17 cellular contexts compared by ENCODE assay signal in the genomic region with DNA sequence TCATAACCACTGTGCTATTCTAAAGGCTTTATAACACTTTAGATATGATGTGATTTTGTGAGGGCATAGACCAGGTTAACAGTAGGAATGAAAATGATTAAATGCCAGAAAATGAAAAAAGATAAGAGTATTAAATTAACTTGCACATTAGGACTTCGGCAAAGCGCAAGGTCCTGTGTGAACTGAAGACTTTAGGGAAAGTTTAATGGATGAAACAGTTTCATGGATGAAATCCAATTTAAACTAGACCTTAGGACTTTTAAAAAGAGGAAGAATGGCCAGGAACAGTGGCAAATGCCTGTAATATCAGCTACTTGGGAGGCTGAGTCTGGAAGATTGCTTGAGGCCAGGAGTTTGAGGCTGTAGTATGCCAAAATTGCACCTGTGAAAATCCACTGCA.
"Had no signal": no experiment of that assay in that cellular context is flagged by ENCODE, and none has a peak within 500 bp of the region (broad histone marks: within the 10 kb centered on the region; RNA-seq: fewer than 3 reads in every experiment).

No MANE protein-coding gene starts in this region.

- H3K4me3 ChIP-seq: dorsolateral prefrontal cortex, left ventricle myocardium inferior, sigmoid colon, thoracic aorta, upper lobe of left lung had no signal

- H3K27me3 Mint-ChIP-seq: activated CD4-positive, alpha-beta memory T cell treated with anti-CD3 and anti-CD28 coated beads, Interleukin-2, amount 10 ng/mL, durations not matched to agents 7 days and 5 days; activated CD4-positive, alpha-beta T cell treated with anti-CD3 and anti-CD28 coated beads for 36 hours; activated CD8-positive, alpha-beta memory T cell treated with anti-CD3 and anti-CD28 coated beads, Interleukin-2, amount 10 ng/mL, durations not matched to agents 7 days and 5 days; activated naive CD8-positive, alpha-beta T cell treated with anti-CD3 and anti-CD28 coated beads, Interleukin-2, amount 50 U/mL, for 24 hours; brain; stimulated activated naive B cell treated with anti-CD40 and anti-IgM and Interleukin-4, amounts not matched to agents 10 μg/mL and 1 μg/mL and 100 μg/mL, for 72 hours had no signal

- H3K27me3 ChIP-seq: dorsolateral prefrontal cortex, sigmoid colon, upper lobe of left lung had no signal

- H3K36me3 ChIP-seq: sigmoid colon had no signal

- H3K4me3 Mint-ChIP-seq: activated CD4-positive, alpha-beta memory T cell treated with anti-CD3 and anti-CD28 coated beads, Interleukin-2, amount 10 ng/mL, durations not matched to agents 7 days and 5 days; activated CD4-positive, alpha-beta T cell treated with anti-CD3 and anti-CD28 coated beads for 36 hours; activated CD8-positive, alpha-beta memory T cell treated with anti-CD3 and anti-CD28 coated beads, Interleukin-2, amount 10 ng/mL, durations not matched to agents 7 days and 5 days; activated naive CD8-positive, alpha-beta T cell treated with anti-CD3 and anti-CD28 coated beads, Interleukin-2, amount 50 U/mL, for 24 hours; stimulated activated naive B cell treated with anti-CD40 and anti-IgM and Interleukin-4, amounts not matched to agents 10 μg/mL and 1 μg/mL and 100 μg/mL, for 72 hours; WTC11 had no signal

- H3K27ac ChIP-seq: dorsolateral prefrontal cortex, left ventricle myocardium inferior, sigmoid colon, thoracic aorta, upper lobe of left lung had no signal

- H3K9me3 ChIP-seq: left ventricle myocardium inferior, sigmoid colon, thoracic aorta, upper lobe of left lung had no signal

- H3K27ac Mint-ChIP-seq: activated CD4-positive, alpha-beta memory T cell treated with anti-CD3 and anti-CD28 coated beads, Interleukin-2, amount 10 ng/mL, durations not matched to agents 7 days and 5 days; activated CD4-positive, alpha-beta T cell treated with anti-CD3 and anti-CD28 coated beads for 36 hours; activated CD8-positive, alpha-beta memory T cell treated with anti-CD3 and anti-CD28 coated beads, Interleukin-2, amount 10 ng/mL, durations not matched to agents 7 days and 5 days; activated naive CD8-positive, alpha-beta T cell treated with anti-CD3 and anti-CD28 coated beads, Interleukin-2, amount 50 U/mL, for 24 hours; brain; stimulated activated naive B cell treated with anti-CD40 and anti-IgM and Interleukin-4, amounts not matched to agents 10 μg/mL and 1 μg/mL and 100 μg/mL, for 72 hours had no signal

- ATAC-seq: activated CD4-positive, alpha-beta T cell treated with anti-CD3 and anti-CD28 coated beads for 36 hours; activated CD8-positive, alpha-beta memory T cell treated with anti-CD3 and anti-CD28 coated beads, Interleukin-2, amount 10 ng/mL, durations not matched to agents 7 days and 5 days; activated naive CD8-positive, alpha-beta T cell treated with anti-CD3 and anti-CD28 coated beads, Interleukin-2, amount 50 U/mL, for 24 hours; stimulated activated naive B cell treated with anti-CD40 and anti-IgM and Interleukin-4, amounts not matched to agents 10 μg/mL and 1 μg/mL and 100 μg/mL, for 72 hours; WTC11 had no signal

- DNase-seq: activated CD4-positive, alpha-beta memory T cell treated with anti-CD3 and anti-CD28 coated beads, Interleukin-2, amount 10 ng/mL, durations not matched to agents 7 days and 5 days; activated CD4-positive, alpha-beta T cell treated with anti-CD3 and anti-CD28 coated beads for 36 hours; activated CD8-positive, alpha-beta memory T cell treated with anti-CD3 and anti-CD28 coated beads, Interleukin-2, amount 10 ng/mL, durations not matched to agents 7 days and 5 days; activated naive CD4-positive, alpha-beta T cell treated with Interleukin-2 at 50 U/mL for 16 hours; activated naive CD8-positive, alpha-beta T cell treated with anti-CD3 and anti-CD28 coated beads, Interleukin-2, amount 50 U/mL, for 24 hours; anterior cingulate cortex; caudate nucleus; dorsolateral prefrontal cortex; left ventricle myocardium inferior; sigmoid colon; stimulated activated CD4-positive, alpha-beta T cell treated with anti-CD3 and anti-CD28 coated beads, Interleukin-4, amount 100 ng/mL, for 4 hours; stimulated activated naive B cell treated with anti-CD40 and anti-IgM and Interleukin-4, amounts not matched to agents 10 μg/mL and 1 μg/mL and 100 μg/mL, for 72 hours; T-helper 2 cell; upper lobe of left lung had no signal

- H3K9me3 Mint-ChIP-seq: activated CD4-positive, alpha-beta memory T cell treated with anti-CD3 and anti-CD28 coated beads, Interleukin-2, amount 10 ng/mL, durations not matched to agents 7 days and 5 days; activated naive CD8-positive, alpha-beta T cell treated with anti-CD3 and anti-CD28 coated beads, Interleukin-2, amount 50 U/mL, for 24 hours; brain; stimulated activated naive B cell treated with anti-CD40 and anti-IgM and Interleukin-4, amounts not matched to agents 10 μg/mL and 1 μg/mL and 100 μg/mL, for 72 hours; WTC11 had no signal
